In genomic region chr9:35736201-35736633, GRCh38 we compare ENCODE assay signal across 8 cellular contexts. TPM values are rescaled to one million over a fixed set of nuclear protein-coding genes. Genes with fewer than 3 reads are reported as not detected.
A peak's percentile ranks its signal among the peaks of the same experiment; 100 is the strongest.
DNase-seq lines count a peak whose midpoint lies in the region; ATAC-seq and TF ChIP-seq lines count a peak whose summit lies in the region.

No MANE protein-coding gene starts in this region.

- DNase-seq in Caki2 (ENCODE audit: low read depth), result peak; percentile 63
- DNase-seq in HPDE6-E6E7 (ENCODE audit: extremely low spot score), result peak; percentile 62
- peak; percentile 71 for DNase-seq in NOMO-1 treated with DMSO at 0.1 percent for 48 hours (lab: John Stamatoyannopoulos, UW; ENCODE audit: unreplicated experiment)
- DNase-seq in activated CD8-positive, alpha-beta memory T cell treated with anti-CD3 and anti-CD28 coated beads, Interleukin-2, amount 50 U/mL, for 1 hour (ENCODE audit: extremely low read depth), result peak; percentile 34

- no peak for TF ChIP-seq EP300 in neural cell (conservative IDR thresholded peaks at IDR 0.05; ENCODE audit: poor library complexity, severe bottlenecking)

- in situ Hi-C loops in Caki2 (cut with HindIII; ENCODE audit: low pct_unique_long_range_greater_than_20kb, low sequenced_read_pairs), result no loop called here

- ATAC-seq in esophagus mucosa (peak; percentile 25), HG02970 (IDR thresholded peaks at IDR 0.05; ENCODE audit: low FRiP score, unreplicated experiment) (no peak), HG02884 (IDR thresholded peaks at IDR 0.05; ENCODE audit: unreplicated experiment) (no peak)

- no peaks in the 10 kb centered on the region for H3K9me2 ChIP-seq in neural cell (ENCODE audit: insufficient read depth, low read length)

- H3K36me3 ChIP-seq in neural cell (ENCODE audit: insufficient read depth, low read length), result no peaks in the 10 kb centered on the region

- H3K9ac ChIP-seq in neural cell (ENCODE audit: low read length), result no peak overlapping the region

- no peak overlapping the region for H2AFZ ChIP-seq in neural cell (ENCODE audit: low read depth, low read length)

- H3K79me2 ChIP-seq in neural cell (replicated peaks; ENCODE audit: insufficient read depth, low read length), result peaks cover 5% of the 10 kb centered on the region

- no peaks in the 10 kb centered on the region for H3K9me3 ChIP-seq in neural cell (ENCODE audit: low read length)

- peak; percentile 79 for TF ChIP-seq CTCF in neural cell (IDR thresholded peaks at IDR 0.05; ENCODE audit: poor library complexity, severe bottlenecking)

- H4K20me1 ChIP-seq in neural cell (ENCODE audit: insufficient read depth), result no peaks in the 10 kb centered on the region

- no peak overlapping the region for H3K4me2 ChIP-seq in neural cell (ENCODE audit: low read length)

- no peaks in the 10 kb centered on the region for H3F3A ChIP-seq in neural cell (ENCODE audit: insufficient read depth, low read length, poor library complexity, severe bottlenecking)

- H3K27ac ChIP-seq in neural cell (ENCODE audit: low read length), result no peak overlapping the region

- H3K27me3 ChIP-seq in neural cell (ENCODE audit: insufficient read depth, low read depth, low read length), result no peaks in the 10 kb centered on the region

- peak; percentile 68 for TF ChIP-seq RAD21 in neural cell (conservative IDR thresholded peaks at IDR 0.05)

- no peak overlapping the region for H3K4me3 ChIP-seq in neural cell (ENCODE audit: low read length)

TF ChIP-seq in neural cell, 6 proteins besides CTCF, POLR2A, EP300 and RAD21:
- TF ChIP-seq TAF1 (IDR thresholded peaks at IDR 0.05; ENCODE audit: low read depth) (no peak), SMC3 (conservative IDR thresholded peaks at IDR 0.05; ENCODE audit: poor library complexity) (peak; percentile 74), POLR2AphosphoS5 (IDR thresholded peaks at IDR 0.05) (no peak), EZH2 (IDR thresholded peaks at IDR 0.05; ENCODE audit: borderline replicate concordance, insufficient read depth, low read length, poor library complexity, severe bottlenecking) (no peak), MXI1 (conservative IDR thresholded peaks at IDR 0.05; ENCODE audit: poor library complexity, severe bottlenecking) (no peak)
- TF ChIP-seq, protein P1, sequence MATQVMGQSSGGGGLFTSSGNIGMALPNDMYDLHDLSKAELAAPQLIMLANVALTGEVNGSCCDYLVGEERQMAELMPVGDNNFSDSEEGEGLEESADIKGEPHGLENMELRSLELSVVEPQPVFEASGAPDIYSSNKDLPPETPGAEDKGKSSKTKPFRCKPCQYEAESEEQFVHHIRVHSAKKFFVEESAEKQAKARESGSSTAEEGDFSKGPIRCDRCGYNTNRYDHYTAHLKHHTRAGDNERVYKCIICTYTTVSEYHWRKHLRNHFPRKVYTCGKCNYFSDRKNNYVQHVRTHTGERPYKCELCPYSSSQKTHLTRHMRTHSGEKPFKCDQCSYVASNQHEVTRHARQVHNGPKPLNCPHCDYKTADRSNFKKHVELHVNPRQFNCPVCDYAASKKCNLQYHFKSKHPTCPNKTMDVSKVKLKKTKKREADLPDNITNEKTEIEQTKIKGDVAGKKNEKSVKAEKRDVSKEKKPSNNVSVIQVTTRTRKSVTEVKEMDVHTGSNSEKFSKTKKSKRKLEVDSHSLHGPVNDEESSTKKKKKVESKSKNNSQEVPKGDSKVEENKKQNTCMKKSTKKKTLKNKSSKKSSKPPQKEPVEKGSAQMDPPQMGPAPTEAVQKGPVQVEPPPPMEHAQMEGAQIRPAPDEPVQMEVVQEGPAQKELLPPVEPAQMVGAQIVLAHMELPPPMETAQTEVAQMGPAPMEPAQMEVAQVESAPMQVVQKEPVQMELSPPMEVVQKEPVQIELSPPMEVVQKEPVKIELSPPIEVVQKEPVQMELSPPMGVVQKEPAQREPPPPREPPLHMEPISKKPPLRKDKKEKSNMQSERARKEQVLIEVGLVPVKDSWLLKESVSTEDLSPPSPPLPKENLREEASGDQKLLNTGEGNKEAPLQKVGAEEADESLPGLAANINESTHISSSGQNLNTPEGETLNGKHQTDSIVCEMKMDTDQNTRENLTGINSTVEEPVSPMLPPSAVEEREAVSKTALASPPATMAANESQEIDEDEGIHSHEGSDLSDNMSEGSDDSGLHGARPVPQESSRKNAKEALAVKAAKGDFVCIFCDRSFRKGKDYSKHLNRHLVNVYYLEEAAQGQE (IDR thresholded peaks at IDR 0.05; ENCODE audit: borderline replicate concordance), result no peak

RNA-seq across cellular contexts. Expression of gene CREB3, which starts 3.8 kb away (rescaled TPM):
- total RNA-seq in Caki2 (2014; rRNA removed; shearing (Covaris generic); ENCODE audit: low replicate concordance), result 53.3 and 55.1 TPM in 2 replicates
- total RNA-seq in esophagus mucosa, result 15.1 TPM
- 88.4 and 92.9 TPM in 2 replicates for polyA plus RNA-seq in neural cell
- polyA minus RNA-seq in neural cell, result 49.9 and 50.9 TPM in 2 replicates

RNA-seq across cellular contexts. Expression of gene TLN1, which starts 4.2 kb away (rescaled TPM):
- total RNA-seq in Caki2 (2014; rRNA removed; shearing (Covaris generic); ENCODE audit: low replicate concordance), result 106 and 122 TPM in 2 replicates
- total RNA-seq in esophagus mucosa, result 84.6 TPM
- polyA plus RNA-seq in neural cell, result 7.1 and 9.0 TPM in 2 replicates
- 11.9 and 13.7 TPM in 2 replicates for polyA minus RNA-seq in neural cell

RNA-seq across cellular contexts. Expression of gene GBA2, which starts 12.8 kb away (rescaled TPM):
- total RNA-seq in Caki2 (2014; rRNA removed; shearing (Covaris generic); ENCODE audit: low replicate concordance), result 17.7 and 24.7 TPM in 2 replicates
- 20.9 TPM for total RNA-seq in esophagus mucosa
- polyA plus RNA-seq in neural cell, result 102 and 113 TPM in 2 replicates
- 66.0 and 79.1 TPM in 2 replicates for polyA minus RNA-seq in neural cell

RNA-seq across cellular contexts. Expression of gene RGP1, which starts 12.9 kb away (rescaled TPM):
- 5.7 and 7.4 TPM in 2 replicates for total RNA-seq in Caki2 (2014; rRNA removed; shearing (Covaris generic); ENCODE audit: low replicate concordance)
- total RNA-seq in esophagus mucosa, result 17.4 TPM
- polyA plus RNA-seq in neural cell, result 8.1 and 9.9 TPM in 2 replicates
- polyA minus RNA-seq in neural cell, result 20.2 and 24.9 TPM in 2 replicates

RNA-seq across cellular contexts. Expression of gene MSMP, which starts 17.9 kb away (rescaled TPM):
- not detected in 2 replicates for total RNA-seq in Caki2 (2014; rRNA removed; shearing (Covaris generic); ENCODE audit: low replicate concordance)
- total RNA-seq in esophagus mucosa, result not detected
- not detected in 2 replicates for polyA plus RNA-seq in neural cell
- polyA minus RNA-seq in neural cell, result not detected in 2 replicates
